Comparison of ENCODE assay signal across 1 cellular context in genomic region chr9:14303526-14303925, GRCh38.
TF ChIP-seq lines count a peak whose summit lies in the region.

No MANE protein-coding gene starts in this region.

TF ChIP-seq in HepG2, 621 proteins besides CTCF, POLR2A, EP300 and RAD21:
- TF ChIP-seq ZMYM2 (CRISPR knock-in tag; IDR thresholded peaks at IDR 0.05) (no peak), FOXO4 (CRISPR knock-in tag; conservative IDR thresholded peaks at IDR 0.05) (no peak), ZNF207 (IDR thresholded peaks at IDR 0.05; ENCODE audit: borderline replicate concordance) (no peak), ZBTB7A (CRISPR knock-in tag; IDR thresholded peaks at IDR 0.05) (no peak), ZNF124 (CRISPR knock-in tag; IDR thresholded peaks at IDR 0.05) (no peak), TSC22D2 (CRISPR knock-in tag; IDR thresholded peaks at IDR 0.05; ENCODE audit: borderline replicate concordance) (no peak), ELF4 (CRISPR knock-in tag; IDR thresholded peaks at IDR 0.05; ENCODE audit: borderline replicate concordance) (no peak), ASH2L (IDR thresholded peaks at IDR 0.05; ENCODE audit: insufficient read length, low read depth, low read length) (no peak), ZBTB26 (CRISPR knock-in tag; IDR thresholded peaks at IDR 0.05; ENCODE audit: borderline replicate concordance) (no peak)
- TF ChIP-seq, protein P1, sequence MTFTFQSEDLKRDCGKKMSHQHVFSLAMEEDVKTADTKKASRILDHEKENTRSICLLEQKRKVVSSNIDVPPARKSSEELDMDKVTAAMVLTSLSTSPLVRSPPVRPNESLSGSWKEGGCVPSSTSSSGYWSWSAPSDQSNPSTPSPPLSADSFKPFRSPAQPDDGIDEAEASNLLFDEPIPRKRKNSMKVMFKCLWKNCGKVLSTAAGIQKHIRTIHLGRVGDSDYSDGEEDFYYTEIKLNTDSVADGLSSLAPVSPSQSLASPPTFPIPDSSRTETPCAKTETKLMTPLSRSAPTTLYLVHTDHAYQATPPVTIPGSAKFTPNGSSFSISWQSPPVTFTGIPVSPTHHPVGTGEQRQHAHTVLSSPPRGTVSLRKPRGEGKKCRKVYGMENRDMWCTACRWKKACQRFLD (CRISPR knock-in tag; IDR thresholded peaks at IDR 0.05; ENCODE audit: borderline replicate concordance): no peak
